ENCODE assay signal across 27 cellular contexts in genomic region chr20:8464368-8464767, GRCh38.
A peak's percentile ranks its signal among the peaks of the same experiment; 100 is the strongest.
DNase-seq lines count a peak whose midpoint lies in the region; ATAC-seq and TF ChIP-seq lines count a peak whose summit lies in the region.
"Had no signal": no experiment of that assay in that cellular context is flagged by ENCODE, and none has a peak within 500 bp of the region (broad histone marks: within the 10 kb centered on the region; RNA-seq: fewer than 3 reads in every experiment).

No MANE protein-coding gene starts in this region.

- CTCF ChIA-PET in GM10248 (lab: Yijun Ruan, JAX): no interaction called here

- no peak overlapping the region for H3K4me3 Mint-ChIP-seq in HFFc6
- H3K4me3 Mint-ChIP-seq in stimulated activated effector memory CD8-positive, alpha-beta T cell treated with anti-CD3 and anti-CD28 coated beads, Interleukin-12 subunit alpha, Interleukin-12 subunit beta, amount 100 ng/mL, for 72 hours: no peak overlapping the region
- H3K4me3 Mint-ChIP-seq: activated CD4-positive, alpha-beta T cell treated with anti-CD3 and anti-CD28 coated beads for 36 hours; activated naive CD4-positive, alpha-beta T cell treated with anti-CD3 and anti-CD28 coated beads, Interleukin-2, amount 10 ng/mL, durations not matched to agents 7 days and 5 days; CD8-positive, alpha-beta memory T cell; memory B cell; naive B cell; T-cell had no signal

- H3K9me3 Mint-ChIP-seq in HFFc6: peaks cover 13% of the 10 kb centered on the region
- peaks cover 12% of the 10 kb centered on the region for H3K9me3 Mint-ChIP-seq in stimulated activated effector memory CD8-positive, alpha-beta T cell treated with anti-CD3 and anti-CD28 coated beads, Interleukin-12 subunit alpha, Interleukin-12 subunit beta, amount 100 ng/mL, for 72 hours

- POLR2A ChIA-PET in GM10248 (lab: Yijun Ruan, JAX): no interaction called here

- no peak for TF ChIP-seq CTCF in HFFc6 (IDR thresholded peaks at IDR 0.05)
- TF ChIP-seq CTCF in GM10248 (IDR thresholded peaks at IDR 0.05; ENCODE audit: control extremely low read depth, extremely low read depth, low read depth, missing control alignments): no peak

- no peak overlapping the region for H3K27ac Mint-ChIP-seq in HFFc6
- no peak overlapping the region for H3K27ac Mint-ChIP-seq in stimulated activated effector memory CD8-positive, alpha-beta T cell treated with anti-CD3 and anti-CD28 coated beads, Interleukin-12 subunit alpha, Interleukin-12 subunit beta, amount 100 ng/mL, for 72 hours
- H3K27ac Mint-ChIP-seq: activated CD4-positive, alpha-beta T cell treated with anti-CD3 and anti-CD28 coated beads for 36 hours; activated naive CD4-positive, alpha-beta T cell treated with anti-CD3 and anti-CD28 coated beads, Interleukin-2, amount 10 ng/mL, durations not matched to agents 7 days and 5 days; CD8-positive, alpha-beta memory T cell; memory B cell; T-cell had no signal

- H3K36me3 Mint-ChIP-seq in HFFc6 (ENCODE audit: low read depth): peaks cover 22% of the 10 kb centered on the region
- H3K36me3 Mint-ChIP-seq in stimulated activated effector memory CD8-positive, alpha-beta T cell treated with anti-CD3 and anti-CD28 coated beads, Interleukin-12 subunit alpha, Interleukin-12 subunit beta, amount 100 ng/mL, for 72 hours: no peaks in the 10 kb centered on the region
- H3K36me3 Mint-ChIP-seq: activated naive CD4-positive, alpha-beta T cell treated with anti-CD3 and anti-CD28 coated beads, Interleukin-2, amount 10 ng/mL, durations not matched to agents 7 days and 5 days had no signal

- peak; percentile 62 for ATAC-seq in stimulated activated effector memory CD8-positive, alpha-beta T cell treated with anti-CD3 and anti-CD28 coated beads, Interleukin-12 subunit alpha, Interleukin-12 subunit beta, amount 100 ng/mL, for 72 hours
- ATAC-seq in HG03175 (IDR thresholded peaks at IDR 0.05; ENCODE audit: unreplicated experiment): no peak
- ATAC-seq: activated CD4-positive, alpha-beta T cell treated with anti-CD3 and anti-CD28 coated beads for 36 hours; gastroesophageal sphincter; T-cell had no signal

- H3K27me3 Mint-ChIP-seq in HFFc6 (ENCODE audit: insufficient read depth): no peaks in the 10 kb centered on the region
- H3K27me3 Mint-ChIP-seq: activated CD4-positive, alpha-beta T cell treated with anti-CD3 and anti-CD28 coated beads for 36 hours; activated naive CD4-positive, alpha-beta T cell treated with anti-CD3 and anti-CD28 coated beads, Interleukin-2, amount 10 ng/mL, durations not matched to agents 7 days and 5 days; CD8-positive, alpha-beta memory T cell; memory B cell; naive B cell; T-cell had no signal

- H3K27ac ChIP-seq in epithelial cell of prostate: no peak overlapping the region
- H3K27ac ChIP-seq: esophagus muscularis mucosa, gastroesophageal sphincter, GM23248, thoracic aorta had no signal

- peak; percentile 10 for DNase-seq in HFFc6
- DNase-seq in RPMI7951 (ENCODE audit: low read depth): peak; percentile 24
- peak; percentile 12 for DNase-seq in epithelial cell of prostate (ENCODE audit: low read depth, low spot score)
- no peak for DNase-seq in stimulated activated effector memory CD8-positive, alpha-beta T cell treated with anti-CD3 and anti-CD28 coated beads, Interleukin-12 subunit alpha, Interleukin-12 subunit beta, amount 100 ng/mL, for 72 hours (ENCODE audit: low spot score in 2 of 2)
- no peak for DNase-seq in GM10248 (ENCODE audit: extremely low spot score)
- no peak for DNase-seq in COLO668 (lab: John Stamatoyannopoulos, UW; ENCODE audit: unreplicated experiment)
- DNase-seq: activated CD4-positive, alpha-beta T cell treated with anti-CD3 and anti-CD28 coated beads for 36 hours; activated naive CD4-positive, alpha-beta T cell treated with anti-CD3 and anti-CD28 coated beads, Interleukin-2, amount 10 ng/mL, durations not matched to agents 7 days and 5 days; activated T-cell treated with anti-CD3 and anti-CD28 coated beads, Interleukin-2, amount 50 U/mL, for 48 hours; aorta; CD8-positive, alpha-beta memory T cell; effector CD8-positive, alpha-beta T cell; GM23248; kidney; MV-4-11; naive B cell; NCI-H1694; NCI-H526 treated with DMSO at 0.1 percent for 48 hours; SIG-M5; stimulated activated CD4-positive, alpha-beta T cell treated with anti-CD3 and anti-CD28 coated beads, Interleukin-2, amount 100 ng/mL, for 48 hours; stimulated activated naive CD4-positive, alpha-beta T cell; T-cell had no signal

- peaks cover 22% of the 10 kb centered on the region for H3K4me1 Mint-ChIP-seq in HFFc6 (ENCODE audit: low read depth)
- H3K4me1 Mint-ChIP-seq in stimulated activated effector memory CD8-positive, alpha-beta T cell treated with anti-CD3 and anti-CD28 coated beads, Interleukin-12 subunit alpha, Interleukin-12 subunit beta, amount 100 ng/mL, for 72 hours: no peaks in the 10 kb centered on the region
- H3K4me1 Mint-ChIP-seq: activated CD4-positive, alpha-beta T cell treated with anti-CD3 and anti-CD28 coated beads for 36 hours; activated naive CD4-positive, alpha-beta T cell treated with anti-CD3 and anti-CD28 coated beads, Interleukin-2, amount 10 ng/mL, durations not matched to agents 7 days and 5 days; memory B cell; naive B cell; T-cell had no signal

Comparison
In these comparisons a context has a peak if more than half of its experiments do, and no peak if none do; other contexts are left out.
1. DNase-seq: peak in HFFc6 (single experiment), RPMI7951 (single experiment) and epithelial cell of prostate (single experiment); none in stimulated activated effector memory CD8-positive, alpha-beta T cell treated with anti-CD3 and anti-CD28 coated beads, Interleukin-12 subunit alpha, Interleukin-12 subunit beta, amount 100 ng/mL, for 72 hours (0 of 2), GM10248 (single experiment) and COLO668 (single experiment).